In the genomic region with DNA sequence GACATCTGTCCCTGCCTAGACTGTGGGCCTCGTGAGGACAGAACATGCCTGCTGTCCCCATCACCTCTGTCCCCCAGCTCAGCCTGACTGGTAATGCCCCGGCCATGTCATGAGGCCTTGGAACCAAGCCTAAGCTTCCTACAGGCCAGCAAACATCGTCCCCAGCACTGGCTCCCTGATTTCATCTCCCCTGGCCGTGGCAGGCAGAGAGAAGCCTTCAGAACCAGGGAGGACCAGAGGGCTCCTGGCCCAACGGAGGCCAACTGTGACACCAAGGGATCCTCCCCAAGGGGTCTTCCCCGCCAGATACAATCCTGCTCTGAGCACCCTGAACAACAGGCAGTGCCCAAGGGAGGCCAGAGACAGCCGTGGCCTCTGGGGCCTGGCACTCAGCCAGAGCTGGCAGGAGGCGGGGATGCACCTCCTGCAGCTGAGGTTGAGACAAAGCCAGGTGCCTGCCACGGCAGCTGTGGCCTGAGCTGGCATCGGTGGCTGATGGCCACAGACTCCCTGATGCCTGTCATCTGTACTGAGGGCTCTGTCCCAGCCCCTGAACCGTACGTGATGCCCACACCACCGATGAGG, we compare ENCODE assay signal across 10 cellular contexts. TPM values are rescaled to one million over a fixed set of nuclear protein-coding genes. Genes with fewer than 3 reads are reported as not detected.
DNase-seq lines count a peak whose midpoint lies in the region; ATAC-seq and TF ChIP-seq lines count a peak whose summit lies in the region.
"Had no signal": no experiment of that assay in that cellular context is flagged by ENCODE, and none has a peak within 500 bp of the region (broad histone marks: within the 10 kb centered on the region; RNA-seq: fewer than 3 reads in every experiment).

No MANE protein-coding gene starts in this region.

- CTCF ChIA-PET in RWPE1 (lab: Yijun Ruan, JAX) (no interaction called here), HEK293T (lab: Yijun Ruan, JAX) (interaction anchor here (1.0 kb wide), 1 partner anchor 9 kb away, joined by 3 read pairs; no protein-coding TSS in a partner anchor), OCI-LY7 (lab: Charles Lee; ENCODE audit: unreplicated experiment) (no interaction called here)

- no peak overlapping the region for H3K4me2 ChIP-seq in OCI-LY7 (ENCODE audit: low read length)

- H3K27me3 ChIP-seq in BE2C (no peaks in the 10 kb centered on the region), right cardiac atrium (ENCODE audit: control insufficient read depth, insufficient read depth) (no peaks in the 10 kb centered on the region), HAP-1 (ENCODE audit: low read depth) (no peaks in the 10 kb centered on the region)

- POLR2A ChIA-PET in RWPE1 (lab: Yijun Ruan, JAX; ENCODE audit: low non-redundant PET) = no interaction called here
- POLR2A ChIA-PET in HEK293T (lab: Yijun Ruan, JAX) = interaction anchor here (2.4 kb wide), 1 partner anchor 9 kb away, joined by 12 read pairs; a partner anchor contains a TSS
- POLR2A ChIA-PET in OCI-LY7 (lab: Charles Lee) = no interaction called here

- WGBS in right cardiac atrium = 45% methylated on average over 13 of the region's 13 CpGs

- in situ Hi-C loops in HAP-1 (cut with MboI; ENCODE audit: low sequenced_read_pairs) = no loop called here

- no peaks in the 10 kb centered on the region for H3K9me3 ChIP-seq in BE2C
- H3K9me3 ChIP-seq in right cardiac atrium (ENCODE audit: control insufficient read depth, low read length) = no peaks in the 10 kb centered on the region
- no peaks in the 10 kb centered on the region for H3K9me3 ChIP-seq in HAP-1
- H3K9me3 ChIP-seq in OCI-LY7 (ENCODE audit: low read length) = no peaks in the 10 kb centered on the region

- no TSS peak for BruUV-seq in OCI-LY7 (replicated peaks; lab: Mats Ljungman, UMichigan)

- H2AFZ ChIP-seq in OCI-LY7 (ENCODE audit: low read length) = no peak overlapping the region

- H3K4me1 ChIP-seq in BE2C (peaks cover 16% of the 10 kb centered on the region), right cardiac atrium (ENCODE audit: control insufficient read depth, insufficient read depth, low read length) (no peaks in the 10 kb centered on the region), HAP-1 (peaks cover 18% of the 10 kb centered on the region), OCI-LY7 (ENCODE audit: insufficient read depth, low read length, poor library complexity, severe bottlenecking) (no peaks in the 10 kb centered on the region)

- H4K20me1 ChIP-seq in OCI-LY7 (ENCODE audit: insufficient read depth, low read length) = peaks cover 3% of the 10 kb centered on the region; the same call in 1 of the 2 replicates

- no peaks in the 10 kb centered on the region for H3K79me2 ChIP-seq in OCI-LY7 (ENCODE audit: insufficient read depth, low read depth, low read length)

- H3K9me2 ChIP-seq in OCI-LY7 (ENCODE audit: insufficient read depth, low read length) = no peaks in the 10 kb centered on the region

- H3K36me3 ChIP-seq in BE2C = no peaks in the 10 kb centered on the region
- H3K36me3 ChIP-seq in HAP-1 (replicated peaks) = no peaks in the 10 kb centered on the region
- H3K36me3 ChIP-seq in OCI-LY7 (ENCODE audit: insufficient read depth, low read length) = no peaks in the 10 kb centered on the region

- peak overlapping the region; percentile 40 for H3K27ac ChIP-seq in RWPE1
- H3K27ac ChIP-seq in right cardiac atrium (ENCODE audit: low read length) = peak overlapping the region; percentile 85
- no peak overlapping the region for H3K27ac ChIP-seq in OCI-LY7 (ENCODE audit: low read depth, low read length, poor library complexity, severe bottlenecking)

- ATAC-seq in right cardiac atrium = peak; percentile 39 to 61

- TF ChIP-seq CTCF in BE2C (IDR thresholded peaks at IDR 0.05; ENCODE audit: low read depth, low read length) (no peak), RWPE1 (conservative IDR thresholded peaks at IDR 0.05; ENCODE audit: low read depth) (no peak), OCI-LY7 (conservative IDR thresholded peaks at IDR 0.05; ENCODE audit: low read length) (no peak)

- DNase-seq in BE2C = peak; percentile 70
- peak; percentile 18 for DNase-seq in Jurkat, Clone E6-1 (ENCODE audit: low read depth, low spot score)
- DNase-seq in RWPE1 (ENCODE audit: low spot score) = peak; percentile 28
- peak in 2 of 3 donors; percentile 82 for DNase-seq in right cardiac atrium
- DNase-seq in HAP-1 (ENCODE audit: low spot score in 2 of 2) = no peak
- no peak for DNase-seq in NCI-H446 treated with DMSO at 0.1 percent for 48 hours (lab: John Stamatoyannopoulos, UW)
- DNase-seq in HEK293T (ENCODE audit: extremely low spot score) = no peak
- no peak for DNase-seq in OCI-LY7 (ENCODE audit: low spot score)
- DNase-seq: activated T-cell treated with anti-CD3 and anti-CD28 coated beads, Interleukin-2, amount 50 U/mL, for 48 hours; IMR-90 had no signal

- intact Hi-C loops in right cardiac atrium (cut with DNase I) (no loop called here), OCI-LY7 (cut with micrococcal nuclease; ENCODE audit: unreplicated experiment) (no loop called here)

- H3K4me3 ChIP-seq in BE2C (ENCODE audit: low read depth, low read length) (no peak overlapping the region), right cardiac atrium (ENCODE audit: low read length) (no peak overlapping the region), HAP-1 (no peak overlapping the region), OCI-LY7 (ENCODE audit: low read depth, low read length, poor library complexity, severe bottlenecking) (no peak overlapping the region)
- no peak overlapping the region for H3K4me3 ChIP-seq in Jurkat, Clone E6-1 (ENCODE audit: low read length)

TF ChIP-seq in HEK293T, 16 proteins besides CTCF, POLR2A, EP300 and RAD21:
- TF ChIP-seq HDGF (IDR thresholded peaks at IDR 0.05; ENCODE audit: borderline replicate concordance) (no peak), SUZ12 (IDR thresholded peaks at IDR 0.05) (no peak), NFRKB (IDR thresholded peaks at IDR 0.05) (no peak), BHLHE40 (IDR thresholded peaks at IDR 0.05; ENCODE audit: borderline replicate concordance) (no peak), LEF1 (IDR thresholded peaks at IDR 0.05; ENCODE audit: borderline replicate concordance) (no peak), FOXK2 (IDR thresholded peaks at IDR 0.05) (no peak), ARNT (IDR thresholded peaks at IDR 0.05) (no peak), SP1 (IDR thresholded peaks at IDR 0.05) (no peak), ELF4 (IDR thresholded peaks at IDR 0.05) (no peak), FOXM1 (IDR thresholded peaks at IDR 0.05; ENCODE audit: borderline replicate concordance) (no peak), TARDBP (IDR thresholded peaks at IDR 0.05) (no peak)

RNA-seq across cellular contexts. Expression of a gene that starts 9.9 kb away (rescaled TPM):
- 13.0 TPM for polyA plus RNA-seq in BE2C (2012; ENCODE audit: insufficient read depth, insufficient read length, low read depth)
- 30.0 TPM for polyA plus RNA-seq in Jurkat, Clone E6-1 (2012; ENCODE audit: insufficient read depth, insufficient read length)
- 1 to 10 TPM; 4.8 to 6.0 (median 5.4) TPM for total RNA-seq in right cardiac atrium
- 2.8 TPM for polyA plus RNA-seq in right cardiac atrium
- 9.2 and 13.4 TPM in 2 replicates for total RNA-seq in OCI-LY7 (2014; rRNA removed; shearing (Covaris generic))
- 23.0 and 24.2 TPM in 2 replicates for total RNA-seq in OCI-LY7 (2022)

RNA-seq across cellular contexts. Expression of a gene that starts 43.6 kb away (rescaled TPM):
- 19.1 TPM for polyA plus RNA-seq in BE2C (2012; ENCODE audit: insufficient read depth, insufficient read length, low read depth)
- polyA plus RNA-seq in Jurkat, Clone E6-1 (2012; ENCODE audit: insufficient read depth, insufficient read length) = 271 TPM
- 10 to 100 TPM; 15.4 to 25.6 (median 19.0) TPM for total RNA-seq in right cardiac atrium
- polyA plus RNA-seq in right cardiac atrium = 12.6 TPM
- total RNA-seq in OCI-LY7 (2014; rRNA removed; shearing (Covaris generic)) = 42.1 and 46.7 TPM in 2 replicates
- total RNA-seq in OCI-LY7 (2022) = 120 and 133 TPM in 2 replicates

Comparison
In these comparisons a context has a peak if more than half of its experiments do, and no peak if none do; other contexts are left out.
1. DNase-seq: peak in BE2C (single experiment), Jurkat, Clone E6-1 (single experiment), RWPE1 (single experiment) and right cardiac atrium (2 of 3); none in HAP-1 (0 of 2), NCI-H446 treated with DMSO at 0.1 percent for 48 hours (single experiment), HEK293T (single experiment) and OCI-LY7 (single experiment).